In the genomic region with DNA sequence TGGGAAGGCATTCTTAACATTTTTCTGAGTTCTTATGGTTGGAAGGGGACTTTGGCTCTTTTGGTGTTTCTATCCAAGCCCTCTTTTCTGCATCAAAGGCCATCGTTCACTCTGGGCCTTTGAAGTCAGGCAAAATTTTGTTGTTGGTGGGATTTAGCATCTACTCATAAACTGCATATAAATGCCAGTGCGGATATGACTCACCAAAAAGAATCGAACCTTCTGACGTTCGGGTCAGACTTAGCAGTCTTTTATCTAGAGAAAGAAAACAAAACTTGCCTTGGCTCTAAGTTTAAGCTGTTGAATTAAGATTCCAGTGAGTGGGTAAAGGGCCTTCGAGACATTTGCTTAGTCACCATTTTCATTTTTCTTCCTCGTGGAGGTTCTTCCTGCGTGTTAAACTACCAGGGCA, we compare ENCODE assay signal across 11 cellular contexts. TPM values are rescaled to one million over a fixed set of nuclear protein-coding genes. Genes with fewer than 3 reads are reported as not detected.
DNase-seq lines count a peak whose midpoint lies in the region; ATAC-seq and TF ChIP-seq lines count a peak whose summit lies in the region.
"Had no signal": no experiment of that assay in that cellular context is flagged by ENCODE, and none has a peak within 500 bp of the region (broad histone marks: within the 10 kb centered on the region; RNA-seq: fewer than 3 reads in every experiment).

No MANE protein-coding gene starts in this region.

- peak overlapping the region; percentile 74 for H3K4me3 Mint-ChIP-seq in HFFc6

- H3K4me1 ChIP-seq in right cardiac atrium (ENCODE audit: control insufficient read depth, insufficient read depth, low read length) (no peaks in the 10 kb centered on the region), stomach (peaks cover 0 to 8% (median 4%) of the 10 kb centered on the region in 4 donors), mucosa of descending colon (ENCODE audit: low read depth) (no peaks in the 10 kb centered on the region)

- H3K36me3 ChIP-seq in stomach (peaks cover 30 to 79% (median 70%) of the 10 kb centered on the region in 4 donors), mucosa of descending colon (ENCODE audit: low read depth) (no peaks in the 10 kb centered on the region)

- no peak for TF ChIP-seq EP300 in stomach (IDR thresholded peaks at IDR 0.05)

- H3K4me3 ChIP-seq in astrocyte of the cerebellum (ENCODE audit: low read depth, low read length) (no peak overlapping the region), right cardiac atrium (ENCODE audit: low read length) (no peak overlapping the region), stomach (no peak overlapping the region), mucosa of descending colon (no peak overlapping the region)

- H3K9me3 Mint-ChIP-seq in HFFc6, result no peaks in the 10 kb centered on the region

- no peaks in the 10 kb centered on the region for H3K27me3 ChIP-seq in right cardiac atrium (ENCODE audit: control insufficient read depth, insufficient read depth)
- H3K27me3 ChIP-seq in stomach, result no peaks in the 10 kb centered on the region

- peak overlapping the region; percentile 99 for H3K27ac Mint-ChIP-seq in HFFc6

- 54% methylated on average over 8 of the region's 8 CpGs for WGBS in right cardiac atrium
- 51 to 70% (median 56%) methylated on average over 8 of the region's 8 CpGs for whole genome bisulfite sequencing in stomach, 5 donors

- peaks cover 29% of the 10 kb centered on the region for H3K4me1 Mint-ChIP-seq in HFFc6 (ENCODE audit: low read depth)

- H3K27me3 Mint-ChIP-seq in HFFc6 (ENCODE audit: insufficient read depth), result peaks cover 2% of the 10 kb centered on the region; the same call in 1 of the 2 replicates

- TF ChIP-seq POLR2A in stomach (IDR thresholded peaks at IDR 0.05), result no peak

- ATAC-seq in right cardiac atrium (peak; percentile 85 to 89), mucosa of descending colon (no peak)

- H3K9me3 ChIP-seq in right cardiac atrium (ENCODE audit: control insufficient read depth, low read length) (no peaks in the 10 kb centered on the region), stomach (peaks cover 0 to 3% (median 0%) of the 10 kb centered on the region in 4 donors), mucosa of descending colon (no peaks in the 10 kb centered on the region)

- peak overlapping the region; percentile 76 for H3K27ac ChIP-seq in right cardiac atrium (ENCODE audit: low read length)
- H3K27ac ChIP-seq in stomach, result peak overlapping the region in 4 of 5 donors; percentile 22 to 70 (median 54)

- H3K36me3 Mint-ChIP-seq in HFFc6 (ENCODE audit: low read depth), result peaks cover 11% of the 10 kb centered on the region; the same call in 1 of the 2 replicates

- in situ Hi-C loops in astrocyte of the cerebellum (cut with HindIII; ENCODE audit: low sequenced_read_pairs), result no loop called here

- intact Hi-C loops in right cardiac atrium (cut with DNase I), result loop anchor here in 1 of 4 donors (10.0 kb wide), 1 partner anchor 101 kb away; no protein-coding TSS in a partner anchor
- intact Hi-C loops in stomach (cut with DNase I; ENCODE audit: low total_unique reads), result no loop called here
- intact Hi-C loops in mucosa of descending colon (cut with DNase I, micrococcal nuclease), result no loop called here

- TF ChIP-seq CTCF in HFFc6 (IDR thresholded peaks at IDR 0.05), result no peak
- no peak for TF ChIP-seq CTCF in astrocyte of the cerebellum (IDR thresholded peaks at IDR 0.05; ENCODE audit: low read depth, low read length, missing control alignments)
- TF ChIP-seq CTCF in stomach (IDR thresholded peaks at IDR 0.05), result no peak
- TF ChIP-seq CTCF in mucosa of descending colon (IDR thresholded peaks at IDR 0.05), result no peak

- peak; percentile 87 for DNase-seq in HFFc6
- peak; percentile 94 for DNase-seq in astrocyte of the cerebellum (ENCODE audit: low read depth)
- DNase-seq in right cardiac atrium, result no peak
- DNase-seq in stomach, result no peak
- DNase-seq in mucosa of descending colon, result no peak
- no peak for DNase-seq in central memory CD4-positive, alpha-beta T cell
- DNase-seq in cerebellar cortex (ENCODE audit: low spot score), result no peak
- DNase-seq in NCI-H345 treated with DMSO at 0.1 percent for 48 hours (lab: John Stamatoyannopoulos, UW; ENCODE audit: unreplicated experiment), result no peak
- DNase-seq: activated T-cell treated with anti-CD3 and anti-CD28 coated beads for 4 hours, GF-D8, SIG-M5 had no signal

RNA-seq across cellular contexts. Expression of gene EVA1C, which starts 51.4 kb away (rescaled TPM):
- total RNA-seq in HFFc6 (2021; fragmentation: NEBNext Ultra II Directional; extraction: Animal tissue kit (Norgen Biotek cat#: 25700)), result 10 to 100 TPM in 4 of 6 experiments, 1 to 10 TPM in 2; 2.7 to 13.8 (median 11.3) TPM
- total RNA-seq in right cardiac atrium, result 10 to 100 TPM; 18.0 to 39.8 (median 23.5) TPM
- 20.6 TPM for polyA plus RNA-seq in right cardiac atrium
- 100 to 1,000 TPM in 1 of 5 donors, 10 to 100 TPM in 4; 10.6 to 142 (median 48.7) TPM for total RNA-seq in stomach
- polyA plus RNA-seq in stomach, result 10 to 100 TPM; 18.2 to 39.1 (median 33.6) TPM
- 10 to 100 TPM; 13.7 to 27.8 (median 15.3) TPM for total RNA-seq in mucosa of descending colon

Comparison
In these comparisons a context has a peak if more than half of its experiments do, and no peak if none do; other contexts are left out.
1. DNase-seq: peak in HFFc6 (single experiment) and astrocyte of the cerebellum (single experiment); none in right cardiac atrium (0 of 3), stomach (single experiment), mucosa of descending colon (0 of 3), central memory CD4-positive, alpha-beta T cell (single experiment), cerebellar cortex (single experiment) and NCI-H345 treated with DMSO at 0.1 percent for 48 hours (single experiment).